Comparison of ENCODE assay signal across 12 cellular contexts in genomic region chr2:20439503-20439902, GRCh38. TPM values are rescaled to one million over a fixed set of nuclear protein-coding genes. Genes with fewer than 3 reads are reported as not detected.
DNase-seq lines count a peak whose midpoint lies in the region; ATAC-seq, FAIRE-seq and TF ChIP-seq lines count a peak whose summit lies in the region.
"Had no signal": no experiment of that assay in that cellular context is flagged by ENCODE, and none has a peak within 500 bp of the region (broad histone marks: within the 10 kb centered on the region; RNA-seq: fewer than 3 reads in every experiment).

No MANE protein-coding gene starts in this region.

- TF ChIP-seq CTCF in heart right ventricle (IDR thresholded peaks at IDR 0.05) = no peak
- no peak for TF ChIP-seq CTCF in activated CD8-positive, alpha-beta T cell treated with anti-CD3 and anti-CD28 coated beads for 36 hours (IDR thresholded peaks at IDR 0.05)

- no peak overlapping the region for H3K4me3 ChIP-seq in heart right ventricle

- 82 to 92% methylated on average over 5 of the region's 5 CpGs for WGBS in heart right ventricle, 2 donors

- peaks cover 11% of the 10 kb centered on the region for H3K27me3 Mint-ChIP-seq in activated CD8-positive, alpha-beta T cell treated with anti-CD3 and anti-CD28 coated beads for 36 hours

- no peak for FAIRE-seq in GM12891 (lab: Jason Lieb, UNC)

- H3K4me1 ChIP-seq in heart right ventricle = peaks cover 0 to 47% (median 15%) of the 10 kb centered on the region in 9 donors

- ATAC-seq in heart right ventricle (peak in 7 of 8 donors; percentile 15 to 52 (median 32)), sciatic nerve (peak; percentile 33), GM18909 (IDR thresholded peaks at IDR 0.05; ENCODE audit: poor library complexity, unreplicated experiment) (no peak), HG02981 (IDR thresholded peaks at IDR 0.05; ENCODE audit: unreplicated experiment) (no peak)
- ATAC-seq in activated CD8-positive, alpha-beta T cell treated with anti-CD3 and anti-CD28 coated beads for 36 hours = no peak

- H3K36me3 Mint-ChIP-seq in activated CD8-positive, alpha-beta T cell treated with anti-CD3 and anti-CD28 coated beads for 36 hours (ENCODE audit: low read depth) = no peaks in the 10 kb centered on the region
- H3K36me3 Mint-ChIP-seq: CD4-positive, alpha-beta memory T cell had no signal

- no peaks in the 10 kb centered on the region for H3K27me3 ChIP-seq in heart right ventricle

- TF ChIP-seq POLR2A in GM12891 (IDR thresholded peaks at IDR 0.05; ENCODE audit: low read depth, low read length) = no peak

- H3K4me3 Mint-ChIP-seq in activated CD8-positive, alpha-beta T cell treated with anti-CD3 and anti-CD28 coated beads for 36 hours = no peak overlapping the region
- H3K4me3 Mint-ChIP-seq: CD4-positive, alpha-beta memory T cell had no signal

- H3K9me3 Mint-ChIP-seq in activated CD8-positive, alpha-beta T cell treated with anti-CD3 and anti-CD28 coated beads for 36 hours = no peaks in the 10 kb centered on the region
- H3K9me3 Mint-ChIP-seq: activated T-helper 2 cell treated with anti-CD3 and anti-CD28 coated beads, Interferon-gamma antibody, Interleukin-2, Interleukin-4, amounts not matched to agents 10 μg/mL and 5 μg/mL and 100 μg/mL, durations not matched to agents 14 hours and 24 hours and 36 hours; CD4-positive, alpha-beta memory T cell had no signal

- POLR2A ChIA-PET in activated CD8-positive, alpha-beta T cell treated with anti-CD3 and anti-CD28 coated beads for 36 hours (lab: Charles Lee) = no interaction called here

- CTCF ChIA-PET in activated CD8-positive, alpha-beta T cell treated with anti-CD3 and anti-CD28 coated beads for 36 hours (lab: Charles Lee) = interaction anchor here (0.6 to 7.8 kb wide), 6 partner anchors 23 to 210 kb away, joined by 3 to 113 read pairs (median 6); partner anchors contain the start of gene HS1BP3

- no peaks in the 10 kb centered on the region for H3K4me1 Mint-ChIP-seq in activated CD8-positive, alpha-beta T cell treated with anti-CD3 and anti-CD28 coated beads for 36 hours (ENCODE audit: low read depth)
- H3K4me1 Mint-ChIP-seq: CD4-positive, alpha-beta memory T cell had no signal

- intact Hi-C loops in heart right ventricle (cut with DNase I) = loop anchor here in 1 of 10 donors (5.0 kb wide), 1 partner anchor 62 kb away; no protein-coding TSS in a partner anchor
- intact Hi-C loops in sciatic nerve (cut with DNase I) = no loop called here
- intact Hi-C loops in activated CD8-positive, alpha-beta T cell treated with anti-CD3 and anti-CD28 coated beads for 36 hours (cut with micrococcal nuclease) = no loop called here

- H3K27ac Mint-ChIP-seq in activated CD8-positive, alpha-beta T cell treated with anti-CD3 and anti-CD28 coated beads for 36 hours = no peak overlapping the region
- H3K27ac Mint-ChIP-seq: activated T-helper 2 cell treated with anti-CD3 and anti-CD28 coated beads, Interferon-gamma antibody, Interleukin-2, Interleukin-4, amounts not matched to agents 10 μg/mL and 5 μg/mL and 100 μg/mL, durations not matched to agents 14 hours and 24 hours and 36 hours had no signal

- no peaks in the 10 kb centered on the region for H3K9me3 ChIP-seq in heart right ventricle

- H3K27ac ChIP-seq in heart right ventricle = peak overlapping the region in 6 of 10 donors; percentile 31 to 91 (median 46)
- H3K27ac ChIP-seq: KMS-11 had no signal

- DNase-seq in GF-D8 (lab: John Stamatoyannopoulos, UW) (peak; percentile 95), SKM-1 (lab: John Stamatoyannopoulos, UW; ENCODE audit: unreplicated experiment) (peak; percentile 97), heart right ventricle (peak in 1 of 2 donors; percentile 35), sciatic nerve (ENCODE audit: low spot score) (no peak), GM12891 (ENCODE audit: insufficient read length, low spot score) (no peak)
- DNase-seq in activated CD8-positive, alpha-beta T cell treated with anti-CD3 and anti-CD28 coated beads for 36 hours = no peak
- DNase-seq: CD4-positive, alpha-beta memory T cell; NCI-H526 treated with DMSO at 0.1 percent for 48 hours had no signal

- no peaks in the 10 kb centered on the region for H3K36me3 ChIP-seq in heart right ventricle

TF ChIP-seq in GM12891, 5 proteins besides CTCF, POLR2A, EP300 and RAD21:
- TF ChIP-seq POLR2AphosphoS5 (IDR thresholded peaks at IDR 0.05; ENCODE audit: low read depth, low read length) = no peak
- no peak for TF ChIP-seq POU2F2 (IDR thresholded peaks at IDR 0.05; ENCODE audit: low read depth, low read length)
- no peak for TF ChIP-seq TAF1 (IDR thresholded peaks at IDR 0.05; ENCODE audit: low read depth, low read length)

RNA-seq across cellular contexts. Expression of gene RHOB, which starts 7.4 kb away (rescaled TPM):
- total RNA-seq in heart right ventricle (100 to 1,000 TPM; 105 to 313 (median 157) TPM), sciatic nerve (236 TPM)
- 100 to 1,000 TPM; 151 to 337 TPM for polyA plus RNA-seq in heart right ventricle
- polyA plus RNA-seq in GM12891 (2012; ENCODE audit: low read depth, missing spikeins) = 12.7 TPM
- total RNA-seq in activated CD8-positive, alpha-beta T cell treated with anti-CD3 and anti-CD28 coated beads for 36 hours = 10 to 100 TPM; 14.2 to 15.4 TPM

Comparison
In these comparisons a context has a peak if more than half of its experiments do, and no peak if none do; other contexts are left out.
1. DNase-seq: peak in GF-D8 (single experiment) and SKM-1 (single experiment); none in sciatic nerve (single experiment), GM12891 (single experiment) and activated CD8-positive, alpha-beta T cell treated with anti-CD3 and anti-CD28 coated beads for 36 hours (single experiment).
2. ATAC-seq: peak in heart right ventricle (7 of 8) and sciatic nerve (single experiment); none in GM18909 (single experiment), HG02981 (single experiment) and activated CD8-positive, alpha-beta T cell treated with anti-CD3 and anti-CD28 coated beads for 36 hours (single experiment).
3. RNA of gene RHOB, which starts 7.4 kb away (total RNA-seq): 236 TPM in sciatic nerve (single experiment) and 105 to 313 TPM in heart right ventricle; 14.2 to 15.4 TPM in activated CD8-positive, alpha-beta T cell treated with anti-CD3 and anti-CD28 coated beads for 36 hours; every median in the first group is over 4 times any median in the second.